ENCODE assay signal across 12 cellular contexts in genomic region chr21:16280731-16281130, GRCh38.
DNase-seq lines count a peak whose midpoint lies in the region; ATAC-seq and TF ChIP-seq lines count a peak whose summit lies in the region.
"Had no signal": no experiment of that assay in that cellular context is flagged by ENCODE, and none has a peak within 500 bp of the region (broad histone marks: within the 10 kb centered on the region; RNA-seq: fewer than 3 reads in every experiment).

No MANE protein-coding gene starts in this region.

- H3K36me3 Mint-ChIP-seq in brain, result peaks cover 20% of the 10 kb centered on the region
- no peaks in the 10 kb centered on the region for H3K36me3 Mint-ChIP-seq in activated naive CD8-positive, alpha-beta T cell treated with anti-CD3 and anti-CD28 coated beads, Interleukin-2, amount 50 U/mL, for 24 hours (ENCODE audit: low read depth)

- peak overlapping the region; percentile 61 to 99 (median 97) for H3K27ac Mint-ChIP-seq in brain
- H3K27ac Mint-ChIP-seq in activated naive CD8-positive, alpha-beta T cell treated with anti-CD3 and anti-CD28 coated beads, Interleukin-2, amount 50 U/mL, for 24 hours, result no peak overlapping the region
- H3K27ac Mint-ChIP-seq: activated CD4-positive, alpha-beta T cell treated with anti-CD3 and anti-CD28 coated beads, Interleukin-2, amount 10 ng/mL, durations not matched to agents 24 days and 14 days had no signal

- intact Hi-C loops in sciatic nerve (cut with DNase I), result no loop called here
- intact Hi-C loops in transverse colon (cut with DNase I; ENCODE audit: low total_unique reads), result no loop called here

- H3K27me3 ChIP-seq in iPS-18a (ENCODE audit: control insufficient read depth, insufficient read depth, low read length), result no peaks in the 10 kb centered on the region
- no peaks in the 10 kb centered on the region for H3K27me3 ChIP-seq in transverse colon
- H3K27me3 ChIP-seq: BE2C had no signal

- H3K4me1 ChIP-seq in iPS-18a (ENCODE audit: control insufficient read depth, low read depth, low read length) (peaks cover 55% of the 10 kb centered on the region), transverse colon (no peaks in the 10 kb centered on the region)
- H3K4me1 ChIP-seq: BE2C had no signal

- no peak for TF ChIP-seq EP300 in transverse colon (IDR thresholded peaks at IDR 0.05; ENCODE audit: low read depth)

- no peaks in the 10 kb centered on the region for H3K27me3 Mint-ChIP-seq in brain
- H3K27me3 Mint-ChIP-seq in activated naive CD8-positive, alpha-beta T cell treated with anti-CD3 and anti-CD28 coated beads, Interleukin-2, amount 50 U/mL, for 24 hours, result no peaks in the 10 kb centered on the region
- H3K27me3 Mint-ChIP-seq: activated CD4-positive, alpha-beta T cell treated with anti-CD3 and anti-CD28 coated beads, Interleukin-2, amount 10 ng/mL, durations not matched to agents 24 days and 14 days had no signal

- H3K4me3 ChIP-seq in iPS-18a (ENCODE audit: low read length) (peak overlapping the region; percentile 44), transverse colon (no peak overlapping the region)

- 55 to 56% methylated on average over 2 of the region's 2 CpGs for WGBS in transverse colon (ENCODE audit: low coverage in 1 of 2), 2 donors

- H3K36me3 ChIP-seq in iPS-18a (ENCODE audit: control insufficient read depth, low read depth, low read length), result no peaks in the 10 kb centered on the region
- no peaks in the 10 kb centered on the region for H3K36me3 ChIP-seq in transverse colon
- H3K36me3 ChIP-seq: BE2C had no signal

- in situ Hi-C loops in transverse colon (cut with MboI; ENCODE audit: low pct_ligation_motif_present in 1 of 4, low pct_unique_long_range_greater_than_20kb in 1 of 4, low sequenced_read_pairs in 3 of 4), result no loop called here

- H3K9me3 Mint-ChIP-seq in brain, result no peaks in the 10 kb centered on the region
- no peaks in the 10 kb centered on the region for H3K9me3 Mint-ChIP-seq in activated naive CD8-positive, alpha-beta T cell treated with anti-CD3 and anti-CD28 coated beads, Interleukin-2, amount 50 U/mL, for 24 hours
- H3K9me3 Mint-ChIP-seq: activated CD4-positive, alpha-beta T cell treated with anti-CD3 and anti-CD28 coated beads, Interleukin-2, amount 10 ng/mL, durations not matched to agents 24 days and 14 days had no signal

- no peak for DNase-seq in sciatic nerve (ENCODE audit: low spot score)
- DNase-seq in transverse colon, result no peak
- DNase-seq in activated naive CD8-positive, alpha-beta T cell treated with anti-CD3 and anti-CD28 coated beads, Interleukin-2, amount 50 U/mL, for 24 hours, result no peak
- DNase-seq in ureter (ENCODE audit: low spot score), result no peak
- DNase-seq: activated CD4-positive, alpha-beta T cell treated with anti-CD3 and anti-CD28 coated beads, Interleukin-2, amount 10 ng/mL, durations not matched to agents 24 days and 14 days; activated naive CD4-positive, alpha-beta T cell treated with anti-CD3 and anti-CD28 coated beads, Interleukin-2, amount 50 U/mL, for 16 hours; BE2C had no signal

- H3K9me3 ChIP-seq in iPS-18a (ENCODE audit: control insufficient read depth, low read depth, low read length), result no peaks in the 10 kb centered on the region
- no peaks in the 10 kb centered on the region for H3K9me3 ChIP-seq in transverse colon
- H3K9me3 ChIP-seq: BE2C had no signal

- H3K4me1 Mint-ChIP-seq in brain, result peaks cover 89% of the 10 kb centered on the region
- H3K4me1 Mint-ChIP-seq in activated naive CD8-positive, alpha-beta T cell treated with anti-CD3 and anti-CD28 coated beads, Interleukin-2, amount 50 U/mL, for 24 hours, result no peaks in the 10 kb centered on the region
- H3K4me1 Mint-ChIP-seq: activated CD4-positive, alpha-beta T cell treated with anti-CD3 and anti-CD28 coated beads, Interleukin-2, amount 10 ng/mL, durations not matched to agents 24 days and 14 days had no signal

- peak overlapping the region; percentile 81 to 90 (median 84) for H3K4me3 Mint-ChIP-seq in brain
- H3K4me3 Mint-ChIP-seq in activated naive CD8-positive, alpha-beta T cell treated with anti-CD3 and anti-CD28 coated beads, Interleukin-2, amount 50 U/mL, for 24 hours, result no peak overlapping the region
- H3K4me3 Mint-ChIP-seq: activated CD4-positive, alpha-beta T cell treated with anti-CD3 and anti-CD28 coated beads, Interleukin-2, amount 10 ng/mL, durations not matched to agents 24 days and 14 days had no signal

- TF ChIP-seq POLR2A in transverse colon (IDR thresholded peaks at IDR 0.05), result no peak

- ATAC-seq in sciatic nerve (peak; percentile 60), HG02981 (IDR thresholded peaks at IDR 0.05; ENCODE audit: unreplicated experiment) (no peak)
- ATAC-seq in activated naive CD8-positive, alpha-beta T cell treated with anti-CD3 and anti-CD28 coated beads, Interleukin-2, amount 50 U/mL, for 24 hours, result no peak

- H3K9ac ChIP-seq in iPS-18a (ENCODE audit: low read length), result peak overlapping the region; percentile 49

- TF ChIP-seq CTCF in C4-2B (conservative IDR thresholded peaks at IDR 0.05) (no peak), brain (conservative IDR thresholded peaks at IDR 0.05) (no peak), transverse colon (IDR thresholded peaks at IDR 0.05) (no peak)

- H3K27ac ChIP-seq in C4-2B (peak overlapping the region; percentile 100; the same call in 1 of the 2 replicates), iPS-18a (ENCODE audit: low read length) (peak overlapping the region; percentile 43), transverse colon (peak overlapping the region in 2 of 4 donors; percentile 24 to 38)
- H3K27ac ChIP-seq: RWPE1 had no signal
